In the genomic region with DNA sequence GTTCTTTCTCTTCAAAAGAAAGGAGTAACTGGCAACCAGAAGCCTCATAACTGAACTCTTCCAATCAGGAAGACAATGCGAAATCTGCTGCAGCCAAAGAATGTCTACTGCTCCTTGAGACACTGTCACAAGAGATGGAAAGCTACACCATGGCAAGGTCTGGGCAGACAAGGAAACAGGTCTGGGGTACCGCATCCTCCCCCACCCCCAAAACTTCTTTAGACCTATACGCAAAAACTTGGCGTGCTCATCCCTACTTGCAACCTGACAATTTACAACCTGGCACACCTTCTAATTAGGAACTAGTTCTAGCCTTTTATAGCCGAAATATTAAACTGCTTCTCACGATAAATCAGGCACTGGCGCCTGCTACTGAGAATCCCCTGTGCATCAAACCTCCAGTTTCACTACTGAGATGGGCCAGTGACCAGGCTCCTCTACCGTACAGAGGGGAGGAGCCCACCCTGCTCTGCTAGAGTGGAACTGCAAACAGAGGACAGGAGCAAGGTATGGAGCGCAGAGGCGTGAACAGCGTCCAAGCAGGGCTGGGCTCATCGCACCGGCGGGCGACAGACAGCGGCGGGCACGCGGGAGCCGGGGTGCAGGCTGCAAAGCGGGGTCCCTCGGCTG, we compare ENCODE assay signal across 1 cellular context.
TF ChIP-seq lines count a peak whose summit lies in the region.

No MANE protein-coding gene starts in this region.

TF ChIP-seq in H1, 55 proteins besides CTCF, POLR2A, EP300 and RAD21:
- TF ChIP-seq SUZ12 (IDR thresholded peaks at IDR 0.05; ENCODE audit: low read length) (no peak), CREB1 (IDR thresholded peaks at IDR 0.05) (no peak), CHD1 (IDR thresholded peaks at IDR 0.05; ENCODE audit: low read depth, low read length) (no peak), BACH1 (IDR thresholded peaks at IDR 0.05; ENCODE audit: low read length) (no peak), SP4 (IDR thresholded peaks at IDR 0.05; ENCODE audit: low read length) (no peak), YY1 (IDR thresholded peaks at IDR 0.05; ENCODE audit: low read depth, low read length) (no peak), CBX5 (IDR thresholded peaks at IDR 0.05; ENCODE audit: low read depth, low read length) (no peak), POLR2AphosphoS5 (IDR thresholded peaks at IDR 0.05; ENCODE audit: low read depth, low read length) (0 out of 2 replicates have a peak, but pooled peaks have one; percentile 24), HDAC6 (IDR thresholded peaks at IDR 0.05; ENCODE audit: low read depth, low read length) (no peak), SIN3A (conservative IDR thresholded peaks at IDR 0.05 in 1 of 2, IDR thresholded peaks at IDR 0.05 in 1 of 2; ENCODE audit: low read depth in 1 of 2, low read length in 2 of 2) (no peak; a peak in 1 of 4 replicates), HDAC2 (IDR thresholded peaks at IDR 0.05; ENCODE audit: borderline replicate concordance in 1 of 2, low read depth in 2 of 2, low read length in 2 of 2) (peak in 1 of 2 experiments; percentile 18; a peak in 1 of 4 replicates), TAF7 (optimal IDR thresholded peaks at IDR 0.05; ENCODE audit: borderline replicate concordance, low read depth, low read length) (no peak), ZNF274 (IDR thresholded peaks at IDR 0.05; ENCODE audit: borderline replicate concordance, extremely low read depth, low read length) (no peak), SAP30 (IDR thresholded peaks at IDR 0.05; ENCODE audit: insufficient read depth, insufficient replicate concordance, low read length) (peak; percentile 20), JUND (IDR thresholded peaks at IDR 0.05; ENCODE audit: low read length) (no peak)
